In genomic region chr11:123478352-123478986, GRCh38 we compare ENCODE assay signal across 8 cellular contexts. TPM values are rescaled to one million over a fixed set of nuclear protein-coding genes. Genes with fewer than 3 reads are reported as not detected.
A peak's percentile ranks its signal among the peaks of the same experiment; 100 is the strongest.
DNase-seq lines count a peak whose midpoint lies in the region; ATAC-seq and TF ChIP-seq lines count a peak whose summit lies in the region.

No MANE protein-coding gene starts in this region.

- H3K4me2 ChIP-seq in OCI-LY3 (ENCODE audit: low read length) (peak overlapping the region; percentile 98), parathyroid adenoma (ENCODE audit: low read length) (no peak overlapping the region)

- peak overlapping the region; percentile 43 for H3K4me3 Mint-ChIP-seq in activated naive CD8-positive, alpha-beta T cell treated with anti-CD3 and anti-CD28 coated beads, Interleukin-2, amount 10 ng/mL, durations not matched to agents 7 days and 5 days

- peak; percentile 94 for DNase-seq in DMS79 treated with DMSO at 0.1 percent for 48 hours (lab: John Stamatoyannopoulos, UW)
- DNase-seq in Jurkat, Clone E6-1 (ENCODE audit: low read depth, low spot score) = peak; percentile 60
- peak; percentile 47 for DNase-seq in activated naive CD8-positive, alpha-beta T cell treated with anti-CD3 and anti-CD28 coated beads, Interleukin-2, amount 10 ng/mL, durations not matched to agents 7 days and 5 days
- peak; percentile 58 for DNase-seq in Right ventricle myocardium superior

- H2AFZ ChIP-seq in OCI-LY3 (ENCODE audit: low read depth, low read length) (peak overlapping the region; percentile 97), parathyroid adenoma (no peak overlapping the region)

- H3K27ac ChIP-seq in OCI-LY3 (ENCODE audit: low read length) (peak overlapping the region; percentile 97), parathyroid adenoma (no peak overlapping the region)

- H3K4me3 ChIP-seq in Jurkat, Clone E6-1 (ENCODE audit: low read length) = no peak overlapping the region
- H3K4me3 ChIP-seq in OCI-LY3 (ENCODE audit: low read length) = peak overlapping the region; percentile 73
- H3K4me3 ChIP-seq in parathyroid adenoma (ENCODE audit: low read depth, low read length) = no peak overlapping the region

- ATAC-seq in activated naive CD8-positive, alpha-beta T cell treated with anti-CD3 and anti-CD28 coated beads, Interleukin-2, amount 10 ng/mL, durations not matched to agents 7 days and 5 days (ENCODE audit: low read depth) = peak; percentile 15
- peak; percentile 74 for ATAC-seq in Right ventricle myocardium superior (ENCODE audit: poor library complexity)
- ATAC-seq in HG03571 (IDR thresholded peaks at IDR 0.05; ENCODE audit: unreplicated experiment) = no peak
- no peak for ATAC-seq in HG02938 (IDR thresholded peaks at IDR 0.05; ENCODE audit: unreplicated experiment)

- peak overlapping the region; percentile 74 for H3K9ac ChIP-seq in OCI-LY3 (ENCODE audit: low read length)
- H3K9ac ChIP-seq in parathyroid adenoma = no peak overlapping the region

- POLR2A ChIA-PET in activated naive CD8-positive, alpha-beta T cell treated with anti-CD3 and anti-CD28 coated beads, Interleukin-2, amount 10 ng/mL, durations not matched to agents 7 days and 5 days (lab: Charles Lee) = interaction anchor here (0.8 to 3.0 kb wide), 5 partner anchors 44 to 177 kb away, joined by 3 to 10 read pairs (median 3); no protein-coding TSS in a partner anchor

- H3K79me2 ChIP-seq in OCI-LY3 (ENCODE audit: low read length) (no peaks in the 10 kb centered on the region; the same call in 1 of the 2 replicates), parathyroid adenoma (no peaks in the 10 kb centered on the region)

- peaks cover 33% of the 10 kb centered on the region for H3K27me3 ChIP-seq in OCI-LY3 (ENCODE audit: low read depth, low read length)
- H3K27me3 ChIP-seq in parathyroid adenoma (ENCODE audit: control insufficient read depth, insufficient read depth, low read length) = no peaks in the 10 kb centered on the region

- peaks cover 17% of the 10 kb centered on the region for H3K36me3 Mint-ChIP-seq in activated naive CD8-positive, alpha-beta T cell treated with anti-CD3 and anti-CD28 coated beads, Interleukin-2, amount 10 ng/mL, durations not matched to agents 7 days and 5 days

- H3K4me1 ChIP-seq in OCI-LY3 (ENCODE audit: low read length) (peaks cover 60% of the 10 kb centered on the region), parathyroid adenoma (no peaks in the 10 kb centered on the region)

- intact Hi-C loops in Right ventricle myocardium superior (cut with DNase I) = loop anchor here (2.0 to 10.0 kb wide), 3 partner anchors 71 to 374 kb away; no protein-coding TSS in a partner anchor

- H3K9me3 ChIP-seq in OCI-LY3 (ENCODE audit: insufficient read depth, low read length) (no peaks in the 10 kb centered on the region), parathyroid adenoma (ENCODE audit: control insufficient read depth, low read length) (no peaks in the 10 kb centered on the region)

- TF ChIP-seq CTCF in OCI-LY3 (IDR thresholded peaks at IDR 0.05; ENCODE audit: low read depth, low read length) = peak; percentile 80
- peak; percentile 54 for TF ChIP-seq CTCF in parathyroid adenoma (IDR thresholded peaks at IDR 0.05)

- H3K9me3 Mint-ChIP-seq in activated naive CD8-positive, alpha-beta T cell treated with anti-CD3 and anti-CD28 coated beads, Interleukin-2, amount 10 ng/mL, durations not matched to agents 7 days and 5 days = no peaks in the 10 kb centered on the region

- H4K20me1 ChIP-seq in OCI-LY3 (ENCODE audit: insufficient read depth, low read length) = no peaks in the 10 kb centered on the region; the same call in 1 of the 2 replicates

- H3K4me1 Mint-ChIP-seq in activated naive CD8-positive, alpha-beta T cell treated with anti-CD3 and anti-CD28 coated beads, Interleukin-2, amount 10 ng/mL, durations not matched to agents 7 days and 5 days = peaks cover 47% of the 10 kb centered on the region

- no peaks in the 10 kb centered on the region for H3K36me3 ChIP-seq in OCI-LY3 (replicated peaks; ENCODE audit: low read depth, low read length)
- no peaks in the 10 kb centered on the region for H3K36me3 ChIP-seq in parathyroid adenoma (ENCODE audit: control insufficient read depth, insufficient read depth, low read length)

- no peaks in the 10 kb centered on the region for H3K27me3 Mint-ChIP-seq in activated naive CD8-positive, alpha-beta T cell treated with anti-CD3 and anti-CD28 coated beads, Interleukin-2, amount 10 ng/mL, durations not matched to agents 7 days and 5 days

- H3K27ac Mint-ChIP-seq in activated naive CD8-positive, alpha-beta T cell treated with anti-CD3 and anti-CD28 coated beads, Interleukin-2, amount 10 ng/mL, durations not matched to agents 7 days and 5 days = peak overlapping the region; percentile 27

RNA-seq across cellular contexts. Expression of gene GRAMD1B, which starts 48.4 kb away (rescaled TPM):
- polyA plus RNA-seq in Jurkat, Clone E6-1 (2012; ENCODE audit: insufficient read depth, insufficient read length) = 6.5 TPM
- 10 to 100 TPM; 30.3 to 36.2 TPM for total RNA-seq in activated naive CD8-positive, alpha-beta T cell treated with anti-CD3 and anti-CD28 coated beads, Interleukin-2, amount 10 ng/mL, durations not matched to agents 7 days and 5 days
- 19.0 TPM for total RNA-seq in Right ventricle myocardium superior

Comparison
In these comparisons a context has a peak if more than half of its experiments do, and no peak if none do; other contexts are left out.
1. ATAC-seq: peak in activated naive CD8-positive, alpha-beta T cell treated with anti-CD3 and anti-CD28 coated beads, Interleukin-2, amount 10 ng/mL, durations not matched to agents 7 days and 5 days (single experiment) and Right ventricle myocardium superior (single experiment); none in HG03571 (single experiment) and HG02938 (single experiment).
2. Peak in every context shown above with its lines, with median percentiles within 50 percentile points of each other: DNase-seq.